Comparison of ENCODE assay signal across 1 cellular context in the genomic region with DNA sequence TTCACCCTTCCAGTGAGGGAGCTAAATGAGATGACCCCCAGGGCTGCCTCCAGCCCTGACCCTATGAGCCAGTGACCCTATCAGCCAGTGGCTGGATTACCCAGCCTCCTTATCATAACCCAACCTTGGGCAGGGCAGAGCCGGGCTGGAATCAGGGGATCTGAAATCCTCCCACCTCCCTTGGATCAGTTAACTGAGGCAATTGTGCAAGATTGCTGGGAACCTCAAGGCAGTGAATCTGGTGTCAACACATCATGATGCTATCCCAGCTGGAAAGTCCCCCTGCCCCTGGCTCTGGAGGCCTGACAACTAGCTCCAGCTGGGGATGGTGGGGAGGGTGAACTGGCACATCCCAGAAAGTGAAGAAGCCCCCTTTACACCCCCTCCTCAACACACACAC.
TF ChIP-seq lines count a peak whose summit lies in the region.

No MANE protein-coding gene starts in this region.

TF ChIP-seq in H1, 55 proteins besides CTCF, POLR2A, EP300 and RAD21:
- TF ChIP-seq SP1 (IDR thresholded peaks at IDR 0.05; ENCODE audit: low read depth, low read length) (no peak), BRCA1 (IDR thresholded peaks at IDR 0.05; ENCODE audit: low read depth, low read length) (no peak), TCF12 (IDR thresholded peaks at IDR 0.05; ENCODE audit: low read depth, low read length) (no peak), KDM5A (IDR thresholded peaks at IDR 0.05; ENCODE audit: low read length) (no peak), RXRA (IDR thresholded peaks at IDR 0.05; ENCODE audit: insufficient read depth, low read depth, low read length) (no peak), NANOG (IDR thresholded peaks at IDR 0.05; ENCODE audit: insufficient read depth, low read depth, low read length, poor library complexity, severe bottlenecking) (no peak), SUZ12 (IDR thresholded peaks at IDR 0.05; ENCODE audit: low read length) (no peak), JUND (IDR thresholded peaks at IDR 0.05; ENCODE audit: low read length) (no peak), TBP (IDR thresholded peaks at IDR 0.05; ENCODE audit: low read depth, low read length) (no peak)
- TF ChIP-seq, protein P1, sequence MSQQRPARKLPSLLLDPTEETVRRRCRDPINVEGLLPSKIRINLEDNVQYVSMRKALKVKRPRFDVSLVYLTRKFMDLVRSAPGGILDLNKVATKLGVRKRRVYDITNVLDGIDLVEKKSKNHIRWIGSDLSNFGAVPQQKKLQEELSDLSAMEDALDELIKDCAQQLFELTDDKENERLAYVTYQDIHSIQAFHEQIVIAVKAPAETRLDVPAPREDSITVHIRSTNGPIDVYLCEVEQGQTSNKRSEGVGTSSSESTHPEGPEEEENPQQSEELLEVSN (IDR thresholded peaks at IDR 0.05): no peak
